In genomic region chr12:97612075-97612474, GRCh38 we compare ENCODE assay signal across 38 cellular contexts.
"Had no signal": no experiment of that assay in that cellular context is flagged by ENCODE, and none has a peak within 500 bp of the region (broad histone marks: within the 10 kb centered on the region; RNA-seq: fewer than 3 reads in every experiment).

No MANE protein-coding gene starts in this region.

- DNase-seq: activated effector memory CD4-positive, alpha-beta T cell treated with anti-CD3 and anti-CD28 coated beads, Interleukin-2, amount 50 U/mL, for 16 hours; activated effector memory CD4-positive, alpha-beta T cell treated with Interleukin-2 at 50 U/mL for 16 hours; activated gamma-delta T cell; activated gamma-delta T cell treated with Interleukin-2 at 50 U/mL for 16 hours; activated naive CD4-positive, alpha-beta T cell; activated naive CD4-positive, alpha-beta T cell treated with anti-CD3 and anti-CD28 coated beads for 36 hours; activated naive CD4-positive, alpha-beta T cell treated with anti-CD3 and anti-CD28 coated beads, Interleukin-2, amount 10 ng/mL, durations not matched to agents 7 days and 5 days; activated naive CD4-positive, alpha-beta T cell treated with anti-CD3 and anti-CD28 coated beads, Interleukin-2, amount 50 U/mL, for 16 hours; activated naive CD4-positive, alpha-beta T cell treated with Interleukin-2 at 50 U/mL for 16 hours; activated naive CD8-positive, alpha-beta T cell treated with anti-CD3 and anti-CD28 coated beads for 36 hours; activated naive CD8-positive, alpha-beta T cell treated with anti-CD3 and anti-CD28 coated beads, Interleukin-2, amount 10 ng/mL, durations not matched to agents 7 days and 5 days; activated naive CD8-positive, alpha-beta T cell treated with anti-CD3 and anti-CD28 coated beads, Interleukin-2, amount 50 U/mL, for 24 hours; activated T-cell treated with anti-CD3 and anti-CD28 coated beads, Interleukin-2, amount 50 U/mL, for 4 hours; activated T-cell treated with anti-CD3 and anti-CD28 coated beads, Interleukin-2, amount 50 U/mL, for 48 hours; activated T-cell treated with anti-CD3 and anti-CD28 coated beads, Interleukin-2, amount 50 U/mL, for 72 hours; adrenal gland; amniotic stem cell; amygdala; anterior cingulate cortex; aorta; body of pancreas; brain microvascular endothelial cell; caudate nucleus; central memory CD4-positive, alpha-beta T cell; cerebellar nuclear complex had no signal

- H3K27me3 Mint-ChIP-seq: activated naive CD4-positive, alpha-beta T cell treated with anti-CD3 and anti-CD28 coated beads, Interleukin-2, amount 10 ng/mL, durations not matched to agents 7 days and 5 days; activated naive CD8-positive, alpha-beta T cell treated with anti-CD3 and anti-CD28 coated beads for 36 hours; activated naive CD8-positive, alpha-beta T cell treated with anti-CD3 and anti-CD28 coated beads, Interleukin-2, amount 10 ng/mL, durations not matched to agents 7 days and 5 days; activated naive CD8-positive, alpha-beta T cell treated with anti-CD3 and anti-CD28 coated beads, Interleukin-2, amount 50 U/mL, for 24 hours; activated T-helper 17 cell treated with anti-CD3 and anti-CD28 coated beads, Interleukin-2, amount 50 U/mL, for 72 hours; central memory CD8-positive, alpha-beta T cell had no signal

- H3K27ac ChIP-seq: adrenal gland, ascending aorta, body of pancreas, brain microvascular endothelial cell, breast epithelium, cardiac muscle cell had no signal

- H3K4me1 Mint-ChIP-seq: activated naive CD4-positive, alpha-beta T cell treated with anti-CD3 and anti-CD28 coated beads, Interleukin-2, amount 10 ng/mL, durations not matched to agents 7 days and 5 days; activated naive CD4-positive, alpha-beta T cell treated with anti-CD3 and anti-CD28 coated beads, Interleukin-2, amount 50 U/mL, for 24 hours; activated naive CD8-positive, alpha-beta T cell treated with anti-CD3 and anti-CD28 coated beads for 36 hours; activated naive CD8-positive, alpha-beta T cell treated with anti-CD3 and anti-CD28 coated beads, Interleukin-2, amount 10 ng/mL, durations not matched to agents 7 days and 5 days; activated naive CD8-positive, alpha-beta T cell treated with anti-CD3 and anti-CD28 coated beads, Interleukin-2, amount 50 U/mL, for 24 hours; activated T-helper 17 cell treated with anti-CD3 and anti-CD28 coated beads, Interleukin-2, amount 50 U/mL, for 72 hours; central memory CD8-positive, alpha-beta T cell had no signal

- FAIRE-seq: astrocyte, bronchial epithelial cell had no signal

- H3K4me3 ChIP-seq: adrenal gland, ascending aorta, body of pancreas, breast epithelium, cardiac muscle cell had no signal

- H3K4me3 Mint-ChIP-seq: activated naive CD4-positive, alpha-beta T cell treated with anti-CD3 and anti-CD28 coated beads for 36 hours; activated naive CD4-positive, alpha-beta T cell treated with anti-CD3 and anti-CD28 coated beads, Interleukin-2, amount 10 ng/mL, durations not matched to agents 7 days and 5 days; activated naive CD4-positive, alpha-beta T cell treated with anti-CD3 and anti-CD28 coated beads, Interleukin-2, amount 50 U/mL, for 24 hours; activated naive CD8-positive, alpha-beta T cell; activated naive CD8-positive, alpha-beta T cell treated with anti-CD3 and anti-CD28 coated beads for 36 hours; activated naive CD8-positive, alpha-beta T cell treated with anti-CD3 and anti-CD28 coated beads, Interleukin-2, amount 10 ng/mL, durations not matched to agents 7 days and 5 days; activated naive CD8-positive, alpha-beta T cell treated with anti-CD3 and anti-CD28 coated beads, Interleukin-2, amount 50 U/mL, for 24 hours; activated T-cell treated with anti-CD3 and anti-CD28 coated beads, Interleukin-2, amount 50 U/mL, for 4 hours; activated T-cell treated with anti-CD3 and anti-CD28 coated beads, Interleukin-2, amount 50 U/mL, for 72 hours; activated T-helper 1 cell treated with anti-CD3 and anti-CD28 coated beads, Interleukin-12 subunit alpha, Interleukin-12 subunit beta, Interleukin-2, Interleukin-4 antibody, amounts not matched to agents 30 ng/mL and 10 ng/mL and 1 ng/mL, durations not matched to agents 14 hours and 24 hours and 36 hours; activated T-helper 17 cell treated with anti-CD3 and anti-CD28 coated beads, Interleukin-2, amount 50 U/mL, for 72 hours; brain; central memory CD8-positive, alpha-beta T cell had no signal

- H3K27ac Mint-ChIP-seq: activated naive CD4-positive, alpha-beta T cell treated with anti-CD3 and anti-CD28 coated beads for 36 hours; activated naive CD4-positive, alpha-beta T cell treated with anti-CD3 and anti-CD28 coated beads, Interleukin-2, amount 10 ng/mL, durations not matched to agents 7 days and 5 days; activated naive CD4-positive, alpha-beta T cell treated with anti-CD3 and anti-CD28 coated beads, Interleukin-2, amount 50 U/mL, for 24 hours; activated naive CD4-positive, alpha-beta T cell treated with anti-CD3 and anti-CD28 coated beads, Interleukin-2, amount 50 U/mL, for 72 hours; activated naive CD8-positive, alpha-beta T cell; activated naive CD8-positive, alpha-beta T cell treated with anti-CD3 and anti-CD28 coated beads for 36 hours; activated naive CD8-positive, alpha-beta T cell treated with anti-CD3 and anti-CD28 coated beads, Interleukin-2, amount 10 ng/mL, durations not matched to agents 7 days and 5 days; activated naive CD8-positive, alpha-beta T cell treated with anti-CD3 and anti-CD28 coated beads, Interleukin-2, amount 50 U/mL, for 24 hours; activated T-cell treated with anti-CD3 and anti-CD28 coated beads, Interleukin-2, amount 50 U/mL, for 72 hours; activated T-helper 1 cell treated with anti-CD3 and anti-CD28 coated beads, Interleukin-12 subunit alpha, Interleukin-12 subunit beta, Interleukin-2, Interleukin-4 antibody, amounts not matched to agents 30 ng/mL and 10 ng/mL and 1 ng/mL, durations not matched to agents 14 hours and 24 hours and 36 hours; activated T-helper 17 cell treated with anti-CD3 and anti-CD28 coated beads, Interleukin-2, amount 50 U/mL, for 72 hours; activated T-helper 2 cell treated with anti-CD3 and anti-CD28 coated beads, Interferon-gamma antibody, Interleukin-2, Interleukin-4, amounts not matched to agents 10 μg/mL and 5 μg/mL and 100 μg/mL, durations not matched to agents 14 hours and 24 hours and 36 hours; brain had no signal

- H3K9me3 Mint-ChIP-seq: activated naive CD8-positive, alpha-beta T cell treated with anti-CD3 and anti-CD28 coated beads for 36 hours; activated T-helper 1 cell treated with anti-CD3 and anti-CD28 coated beads, Interleukin-12 subunit alpha, Interleukin-12 subunit beta, Interleukin-2, Interleukin-4 antibody, amounts not matched to agents 30 ng/mL and 10 ng/mL and 1 ng/mL, durations not matched to agents 14 hours and 24 hours and 36 hours had no signal

- H3K27me3 ChIP-seq: adrenal gland, ascending aorta, body of pancreas, brain microvascular endothelial cell, breast epithelium, cardiac muscle cell had no signal

- H3K4me1 ChIP-seq: adrenal gland, ascending aorta, breast epithelium had no signal

- H3K36me3 Mint-ChIP-seq: activated naive CD4-positive, alpha-beta T cell treated with anti-CD3 and anti-CD28 coated beads, Interleukin-2, amount 10 ng/mL, durations not matched to agents 7 days and 5 days; activated naive CD4-positive, alpha-beta T cell treated with anti-CD3 and anti-CD28 coated beads, Interleukin-2, amount 50 U/mL, for 24 hours; activated naive CD4-positive, alpha-beta T cell treated with anti-CD3 and anti-CD28 coated beads, Interleukin-2, amount 50 U/mL, for 72 hours; activated naive CD8-positive, alpha-beta T cell; activated naive CD8-positive, alpha-beta T cell treated with anti-CD3 and anti-CD28 coated beads for 36 hours; activated naive CD8-positive, alpha-beta T cell treated with anti-CD3 and anti-CD28 coated beads, Interleukin-2, amount 10 ng/mL, durations not matched to agents 7 days and 5 days; brain had no signal

- H3K36me3 ChIP-seq: adrenal gland, ascending aorta, brain microvascular endothelial cell, breast epithelium, cardiac muscle cell had no signal

- ATAC-seq: activated naive CD4-positive, alpha-beta T cell treated with anti-CD3 and anti-CD28 coated beads, Interleukin-2, amount 50 U/mL, for 72 hours; activated naive CD8-positive, alpha-beta T cell treated with anti-CD3 and anti-CD28 coated beads, Interleukin-2, amount 50 U/mL, for 24 hours; activated T-cell treated with anti-CD3 and anti-CD28 coated beads, Interleukin-2, amount 50 U/mL, for 4 hours; activated T-cell treated with anti-CD3 and anti-CD28 coated beads, Interleukin-2, amount 50 U/mL, for 72 hours; activated T-helper 17 cell treated with anti-CD3 and anti-CD28 coated beads, Interleukin-2, amount 50 U/mL, for 72 hours; body of pancreas had no signal

- H3K9me3 ChIP-seq: adrenal gland, ascending aorta, body of pancreas, breast epithelium had no signal
